9 cellular contexts compared by ENCODE assay signal in genomic region chr14:65847065-65847847, GRCh38.
A peak's percentile ranks its signal among the peaks of the same experiment; 100 is the strongest.
DNase-seq lines count a peak whose midpoint lies in the region; ATAC-seq, FAIRE-seq and TF ChIP-seq lines count a peak whose summit lies in the region.
"Had no signal": no experiment of that assay in that cellular context is flagged by ENCODE, and none has a peak within 500 bp of the region (broad histone marks: within the 10 kb centered on the region; RNA-seq: fewer than 3 reads in every experiment).

No MANE protein-coding gene starts in this region.

- no peak overlapping the region for H3K9ac ChIP-seq in neural progenitor cell

- FAIRE-seq in GM12891 (lab: Jason Lieb, UNC), result peak; percentile 60

- no peak overlapping the region for H3K4me2 ChIP-seq in neural progenitor cell

- H3K27me3 ChIP-seq in neural progenitor cell (peaks cover 24% of the 10 kb centered on the region), H7 (ENCODE audit: control insufficient read depth, insufficient read depth, low read length) (no peaks in the 10 kb centered on the region; the same call in 1 of the 2 replicates)

- no peak for TF ChIP-seq POLR2A in GM12891 (IDR thresholded peaks at IDR 0.05; ENCODE audit: low read depth, low read length)

- H3K4me1 ChIP-seq in neural progenitor cell, result peaks cover 34% of the 10 kb centered on the region

- no peak overlapping the region for H2AFZ ChIP-seq in neural progenitor cell (replicated peaks)

- peak; percentile 75 for ATAC-seq in HG03097 (IDR thresholded peaks at IDR 0.05; ENCODE audit: low FRiP score, unreplicated experiment)

- H4K20me1 ChIP-seq in neural progenitor cell (ENCODE audit: low read depth), result no peaks in the 10 kb centered on the region

- peaks cover 22% of the 10 kb centered on the region for H3F3A ChIP-seq in neural progenitor cell (ENCODE audit: low read depth)

- H3K4me3 Mint-ChIP-seq in neural progenitor cell, result no peak overlapping the region

- H3K27ac Mint-ChIP-seq in neural progenitor cell, result peak overlapping the region; percentile 67

- no peaks in the 10 kb centered on the region for H3K79me2 ChIP-seq in neural progenitor cell (ENCODE audit: low read depth)

- TF ChIP-seq CTCF in neural progenitor cell (IDR thresholded peaks at IDR 0.05) (no peak), coronary artery (IDR thresholded peaks at IDR 0.05) (no peak)

- peaks cover 61% of the 10 kb centered on the region for H3K4me1 Mint-ChIP-seq in neural progenitor cell

- H3K36me3 ChIP-seq in neural progenitor cell, result no peaks in the 10 kb centered on the region
- no peaks in the 10 kb centered on the region for H3K36me3 ChIP-seq in H7 (replicated peaks; ENCODE audit: control insufficient read depth, insufficient read depth, low read length)

- H3K4me3 ChIP-seq in neural progenitor cell, result no peak overlapping the region
- no peak overlapping the region for H3K4me3 ChIP-seq in coronary artery
- H3K4me3 ChIP-seq in H7 (ENCODE audit: insufficient read depth, low read depth, low read length), result no peak overlapping the region

- peaks cover 21% of the 10 kb centered on the region for H3K27me3 Mint-ChIP-seq in neural progenitor cell (ENCODE audit: insufficient read depth, low read depth)

- peaks cover 10% of the 10 kb centered on the region for H3K9me3 Mint-ChIP-seq in neural progenitor cell

- peak; percentile 31 for DNase-seq in GM12891 (ENCODE audit: insufficient read length, low spot score)
- DNase-seq in activated CD8-positive, alpha-beta memory T cell treated with anti-CD3 and anti-CD28 coated beads for 1 hour (ENCODE audit: extremely low read depth in 1 of 2, low read depth in 1 of 2), result peak; percentile 34 to 38
- no peak for DNase-seq in neural progenitor cell (ENCODE audit: low spot score)
- no peak for DNase-seq in inferior parietal cortex (ENCODE audit: extremely low spot score)
- DNase-seq in nucleus accumbens (lab: John Stamatoyannopoulos, UW), result no peak
- no peak for DNase-seq in coronary artery (ENCODE audit: low spot score)
- no peak for DNase-seq in H7

- H3K27ac ChIP-seq in neural progenitor cell, result no peak overlapping the region
- H3K27ac ChIP-seq in coronary artery, result no peak overlapping the region
- H3K27ac ChIP-seq: VCaP had no signal

- peaks cover 5% of the 10 kb centered on the region for H3K36me3 Mint-ChIP-seq in neural progenitor cell

- no peaks in the 10 kb centered on the region for H3K9me3 ChIP-seq in neural progenitor cell (ENCODE audit: low read depth)

TF ChIP-seq in GM12891, 5 proteins besides CTCF, POLR2A, EP300 and RAD21:
- TF ChIP-seq PAX5 (IDR thresholded peaks at IDR 0.05; ENCODE audit: insufficient read depth, low read length, severe bottlenecking) (no peak), TAF1 (IDR thresholded peaks at IDR 0.05; ENCODE audit: low read depth, low read length) (no peak), POU2F2 (IDR thresholded peaks at IDR 0.05; ENCODE audit: low read depth, low read length) (no peak), POLR2AphosphoS5 (IDR thresholded peaks at IDR 0.05; ENCODE audit: low read depth, low read length) (no peak), SPI1 (IDR thresholded peaks at IDR 0.05; ENCODE audit: low read depth, low read length) (no peak)

Comparison
In these comparisons a context has a peak if more than half of its experiments do, and no peak if none do; other contexts are left out.
1. DNase-seq: peak in GM12891 (single experiment) and activated CD8-positive, alpha-beta memory T cell treated with anti-CD3 and anti-CD28 coated beads for 1 hour (2 of 2); none in neural progenitor cell (single experiment), inferior parietal cortex (single experiment), nucleus accumbens (0 of 56), coronary artery (single experiment) and H7 (single experiment).